Comparison of ENCODE assay signal across 9 cellular contexts in genomic region chr14:31934767-31935266, GRCh38.
DNase-seq lines count a peak whose midpoint lies in the region; ATAC-seq and TF ChIP-seq lines count a peak whose summit lies in the region.
"Had no signal": no experiment of that assay in that cellular context is flagged by ENCODE, and none has a peak within 500 bp of the region (broad histone marks: within the 10 kb centered on the region; RNA-seq: fewer than 3 reads in every experiment).

No MANE protein-coding gene starts in this region.

- H4K20me1 ChIP-seq in mammary epithelial cell (ENCODE audit: insufficient read depth, low read length) = no peaks in the 10 kb centered on the region
- H4K20me1 ChIP-seq: BLaER1 had no signal

- intact Hi-C loops in mammary epithelial cell (cut with micrococcal nuclease) = loop anchor here (1.0 to 5.0 kb wide), 10 partner anchors 140 to 625 kb away; partner anchors contain the start of gene RNU6-8

- H3K27me3 ChIP-seq in mammary epithelial cell (ENCODE audit: insufficient read depth, low read length) = no peaks in the 10 kb centered on the region
- H3K27me3 ChIP-seq: BLaER1 had no signal

- H3K9me3 ChIP-seq in mammary epithelial cell (replicated peaks; ENCODE audit: insufficient read depth, low read length) = no peaks in the 10 kb centered on the region
- H3K9me3 ChIP-seq: BLaER1 had no signal

- H2AFZ ChIP-seq in mammary epithelial cell (ENCODE audit: low read depth, low read length) = no peak overlapping the region

- in situ Hi-C loops in mammary epithelial cell (cut with MboI; ENCODE audit: low sequenced_read_pairs in 2 of 2) = loop anchor here (10.0 to 25.0 kb wide), 5 partner anchors 140 to 527 kb away; partner anchors contain the start of gene ARHGAP5 (in 1 of the 2)

- BruUV-seq in mammary epithelial cell (replicated peaks; lab: Mats Ljungman, UMichigan) = no TSS peak

- H3K79me2 ChIP-seq in mammary epithelial cell (ENCODE audit: insufficient read depth, low read length) = no peaks in the 10 kb centered on the region

- TF ChIP-seq CTCF in mammary epithelial cell (conservative IDR thresholded peaks at IDR 0.05 in 1 of 2, IDR thresholded peaks at IDR 0.05 in 1 of 2; ENCODE audit: extremely low read depth in 1 of 2, insufficient read depth in 1 of 2, low read depth in 1 of 2, low read length in 2 of 2) = peak; percentile 78 to 86

- H3K27ac ChIP-seq in mammary epithelial cell (ENCODE audit: insufficient read depth, low read depth, low read length) = peak overlapping the region; percentile 9
- H3K27ac ChIP-seq: BLaER1 had no signal

- CTCF ChIA-PET in mammary epithelial cell (lab: Charles Lee; ENCODE audit: low non-redundant PET) = interaction anchor here (0.5 to 0.6 kb wide), 2 partner anchors 448 to 543 kb away, joined by 3 to 4 read pairs; no protein-coding TSS in a partner anchor

- ATAC-seq in left lobe of liver (peak; percentile 92), GM19463 (IDR thresholded peaks at IDR 0.05; ENCODE audit: unreplicated experiment) (no peak)

- DNase-seq in NCI-H2081 (lab: John Stamatoyannopoulos, UW) = peak; percentile 63 to 69
- DNase-seq in NCI-H2081 treated with DMSO at 0.1 percent for 48 hours (lab: John Stamatoyannopoulos, UW) = no peak
- peak; percentile 59 for DNase-seq in NCI-H345 treated with DMSO at 0.1 percent for 48 hours (lab: John Stamatoyannopoulos, UW; ENCODE audit: unreplicated experiment)
- peak; percentile 76 for DNase-seq in mammary epithelial cell
- no peak for DNase-seq in left lobe of liver (ENCODE audit: low spot score)
- DNase-seq in NCI-H128 (lab: John Stamatoyannopoulos, UW; ENCODE audit: unreplicated experiment) = no peak
- no peak for DNase-seq in activated T-cell treated with anti-CD3 and anti-CD28 coated beads, Interleukin-2, amount 50 U/mL, for 1 hour

- H3K4me1 ChIP-seq in mammary epithelial cell (ENCODE audit: insufficient read depth, low read length) = peaks cover 21% of the 10 kb centered on the region
- H3K4me1 ChIP-seq: BLaER1 had no signal

- no peak overlapping the region for H3K4me3 ChIP-seq in mammary epithelial cell (replicated peaks in 1 of 3; ENCODE audit: insufficient read depth in 1 of 3, low read depth in 2 of 3, low read length in 3 of 3)
- H3K4me3 ChIP-seq: BLaER1 had no signal

- H3K9ac ChIP-seq in mammary epithelial cell (ENCODE audit: insufficient read depth, low read length) = no peak overlapping the region
- H3K9ac ChIP-seq: BLaER1 had no signal

- H3K36me3 ChIP-seq in mammary epithelial cell (ENCODE audit: insufficient read depth, low read length) = no peaks in the 10 kb centered on the region
- H3K36me3 ChIP-seq: BLaER1 had no signal

- H3K4me2 ChIP-seq in mammary epithelial cell (ENCODE audit: insufficient read depth, low read depth, low read length) = peak overlapping the region; percentile 13
- H3K4me2 ChIP-seq: BLaER1 had no signal

- 11% methylated on average over 4 of the region's 4 CpGs for WGBS in mammary epithelial cell (ENCODE audit: low coverage, missing lambda C conversion rate)

- dilution Hi-C loops in mammary epithelial cell (cut with HindIII; ENCODE audit: low sequenced_read_pairs) = no loop called here

Comparison
In these comparisons a context has a peak if more than half of its experiments do, and no peak if none do; other contexts are left out.
1. DNase-seq: peak in NCI-H2081 (2 of 2), NCI-H345 treated with DMSO at 0.1 percent for 48 hours (single experiment) and mammary epithelial cell (single experiment); none in NCI-H2081 treated with DMSO at 0.1 percent for 48 hours (single experiment), left lobe of liver (single experiment), NCI-H128 (single experiment) and activated T-cell treated with anti-CD3 and anti-CD28 coated beads, Interleukin-2, amount 50 U/mL, for 1 hour (single experiment).